In genomic region chr5:138752341-138752950, GRCh38 we compare ENCODE assay signal across 8 cellular contexts. TPM values are rescaled to one million over a fixed set of nuclear protein-coding genes. Genes with fewer than 3 reads are reported as not detected.
DNase-seq lines count a peak whose midpoint lies in the region; ATAC-seq lines count a peak whose summit lies in the region.

No MANE protein-coding gene starts in this region.

- no peak for ATAC-seq in GM19324 (IDR thresholded peaks at IDR 0.05; ENCODE audit: low FRiP score, unreplicated experiment)

- peak overlapping the region; percentile 70 for H3K4me3 Mint-ChIP-seq in activated naive CD4-positive, alpha-beta T cell treated with anti-CD3 and anti-CD28 coated beads, Interleukin-2, amount 10 ng/mL, durations not matched to agents 7 days and 5 days

- peaks cover 0 to 4% of the 10 kb centered on the region in 2 donors for H3K4me1 ChIP-seq in esophagus (ENCODE audit: control insufficient read depth in 2 of 2, insufficient read depth in 2 of 2, low read length in 1 of 2)
- peaks cover 16% of the 10 kb centered on the region for H3K4me1 ChIP-seq in neuron (ENCODE audit: insufficient read depth, low read length)

- H3K27me3 Mint-ChIP-seq in activated naive CD4-positive, alpha-beta T cell treated with anti-CD3 and anti-CD28 coated beads, Interleukin-2, amount 10 ng/mL, durations not matched to agents 7 days and 5 days, result peaks cover 87% of the 10 kb centered on the region

- CTCF ChIA-PET in activated naive CD4-positive, alpha-beta T cell treated with anti-CD3 and anti-CD28 coated beads, Interleukin-2, amount 10 ng/mL, durations not matched to agents 7 days and 5 days (lab: Charles Lee), result interaction anchor here (0.7 kb wide), 1 partner anchor 44 kb away, joined by 3 read pairs; no protein-coding TSS in a partner anchor

- DNase-seq in activated naive CD4-positive, alpha-beta T cell treated with anti-CD3 and anti-CD28 coated beads, Interleukin-2, amount 10 ng/mL, durations not matched to agents 7 days and 5 days, result no peak
- DNase-seq in activated naive CD4-positive, alpha-beta T cell treated with anti-CD3 and anti-CD28 coated beads, Interleukin-2, amount 50 U/mL, for 16 hours, result no peak
- no peak for DNase-seq in SK-N-MC (ENCODE audit: low read depth, low spot score)
- DNase-seq in D341Med (ENCODE audit: low spot score), result no peak
- DNase-seq in T1000 (lab: John Stamatoyannopoulos, UW), result no peak

- H3K9ac ChIP-seq in SK-N-MC (ENCODE audit: insufficient read length), result peak overlapping the region; percentile 89

- peak overlapping the region; percentile 29 for H3K27ac Mint-ChIP-seq in activated naive CD4-positive, alpha-beta T cell treated with anti-CD3 and anti-CD28 coated beads, Interleukin-2, amount 10 ng/mL, durations not matched to agents 7 days and 5 days

- H3K9me3 ChIP-seq in SK-N-MC (ENCODE audit: low read depth, low read length), result no peaks in the 10 kb centered on the region
- no peaks in the 10 kb centered on the region for H3K9me3 ChIP-seq in esophagus (ENCODE audit: control insufficient read depth in 2 of 2, insufficient read depth in 1 of 2, low read depth in 1 of 2, low read length in 1 of 2)
- H3K9me3 ChIP-seq in neuron (ENCODE audit: low read length), result no peaks in the 10 kb centered on the region

- H3K4me1 Mint-ChIP-seq in activated naive CD4-positive, alpha-beta T cell treated with anti-CD3 and anti-CD28 coated beads, Interleukin-2, amount 10 ng/mL, durations not matched to agents 7 days and 5 days, result peaks cover 17% of the 10 kb centered on the region

- no peak overlapping the region for H3K27ac ChIP-seq in SK-N-MC
- H3K27ac ChIP-seq in esophagus (ENCODE audit: low read depth in 2 of 2, low read length in 1 of 2), result peak overlapping the region; percentile 94 to 95

- H3K36me3 Mint-ChIP-seq in activated naive CD4-positive, alpha-beta T cell treated with anti-CD3 and anti-CD28 coated beads, Interleukin-2, amount 10 ng/mL, durations not matched to agents 7 days and 5 days, result peaks cover 3% of the 10 kb centered on the region

- H3K36me3 ChIP-seq in SK-N-MC (ENCODE audit: insufficient read depth, low read length) (peaks cover 8% of the 10 kb centered on the region; the same call in 1 of the 2 replicates), esophagus (ENCODE audit: control insufficient read depth in 2 of 2, insufficient read depth in 2 of 2, low read length in 1 of 2) (no peaks in the 10 kb centered on the region), neuron (ENCODE audit: insufficient read depth, low read length) (peaks cover 14% of the 10 kb centered on the region)

- no peaks in the 10 kb centered on the region for H3K27me3 ChIP-seq in esophagus (ENCODE audit: control insufficient read depth in 1 of 2, insufficient read depth in 2 of 2, low read length in 2 of 2)
- H3K27me3 ChIP-seq in neuron (ENCODE audit: insufficient read depth, low read length), result no peaks in the 10 kb centered on the region

- H3K4me3 ChIP-seq in SK-N-MC (peak overlapping the region; percentile 85), esophagus (ENCODE audit: low read depth in 1 of 2, low read length in 2 of 2) (peak overlapping the region; percentile 58 to 96), neuron (ENCODE audit: low read length) (peak overlapping the region; percentile 93)

- no peaks in the 10 kb centered on the region for H3K9me3 Mint-ChIP-seq in activated naive CD4-positive, alpha-beta T cell treated with anti-CD3 and anti-CD28 coated beads, Interleukin-2, amount 10 ng/mL, durations not matched to agents 7 days and 5 days

- WGBS in esophagus, 2 donors, result 16 to 18% methylated on average over 18 of the region's 18 CpGs

- H2AFZ ChIP-seq in neuron (ENCODE audit: low read depth, low read length), result peak overlapping the region; percentile 99

RNA-seq across cellular contexts. Expression of gene CTNNA1, which starts 0.8 kb away (rescaled TPM):
- polyA plus RNA-seq in esophagus, result 100 to 1,000 TPM; 221 to 223 TPM
